ENCODE assay signal across 8 cellular contexts in the genomic region with DNA sequence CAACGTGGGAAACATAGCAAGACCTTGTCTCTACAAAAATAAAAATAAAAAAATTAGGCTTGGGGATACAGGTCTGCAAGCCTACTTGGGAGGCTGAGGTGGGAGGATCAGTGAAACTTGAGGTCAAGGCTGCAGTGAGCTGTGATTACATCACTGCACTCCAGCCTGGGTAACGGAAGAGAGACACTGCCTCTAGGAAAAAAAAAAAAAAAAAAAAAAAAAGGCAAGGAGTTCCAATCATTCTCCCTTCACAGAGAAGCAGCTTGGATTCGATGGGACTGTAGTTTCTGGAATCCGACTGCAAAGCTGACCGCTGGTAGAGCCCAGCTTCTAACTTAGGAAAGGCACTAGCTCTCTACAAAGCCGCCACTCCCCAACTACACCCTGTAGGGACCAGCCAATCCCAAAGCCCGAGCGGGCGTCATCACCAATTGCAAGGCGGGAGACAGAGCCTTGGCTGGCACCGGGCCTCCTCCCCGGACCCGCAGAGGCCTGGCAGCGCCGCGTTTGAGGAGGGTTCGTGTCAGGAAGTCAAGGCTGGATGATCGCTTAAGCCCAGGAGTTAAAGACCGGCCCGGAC. TPM values are rescaled to one million over a fixed set of nuclear protein-coding genes. Genes with fewer than 3 reads are reported as not detected.
DNase-seq lines count a peak whose midpoint lies in the region; ATAC-seq lines count a peak whose summit lies in the region.

No MANE protein-coding gene starts in this region.

- in situ Hi-C loops in Caki2 (cut with HindIII; ENCODE audit: low pct_unique_long_range_greater_than_20kb, low sequenced_read_pairs) = no loop called here

- no peaks in the 10 kb centered on the region for H3K9me3 Mint-ChIP-seq in activated T-cell treated with anti-CD3 and anti-CD28 coated beads, Interleukin-2, amount 50 U/mL, for 4 hours

- H3K27ac ChIP-seq in HUES64 (ENCODE audit: low read depth, low read length) (no peak overlapping the region), muscle layer of colon (ENCODE audit: low read depth, low read length) (peak overlapping the region; percentile 100)

- ATAC-seq in GM21447 (IDR thresholded peaks at IDR 0.05; ENCODE audit: unreplicated experiment) = peak; percentile 64
- peak; percentile 62 to 65 for ATAC-seq in activated T-cell treated with anti-CD3 and anti-CD28 coated beads, Interleukin-2, amount 50 U/mL, for 4 hours
- ATAC-seq in esophagus mucosa = peak; percentile 88

- H3K4me3 ChIP-seq in HUES64 (ENCODE audit: low read length) (peak overlapping the region; percentile 79), muscle layer of colon (ENCODE audit: low read depth in 1 of 2, low read length in 2 of 2) (peak overlapping the region; percentile 78 to 80)

- H3K27me3 ChIP-seq in HUES64 (ENCODE audit: insufficient read depth, low read length) (no peaks in the 10 kb centered on the region), muscle layer of colon (ENCODE audit: control insufficient read depth in 1 of 2, insufficient read depth in 2 of 2, low read length in 2 of 2) (no peaks in the 10 kb centered on the region)

- H3K9ac ChIP-seq in HUES64 (ENCODE audit: low read depth, low read length) = peak overlapping the region; percentile 54
- peak overlapping the region; percentile 18 for H3K9ac ChIP-seq in muscle layer of colon (ENCODE audit: low read length)

- H3K4me3 Mint-ChIP-seq in activated T-cell treated with anti-CD3 and anti-CD28 coated beads, Interleukin-2, amount 50 U/mL, for 4 hours = peak overlapping the region; percentile 96

- H3K27me3 Mint-ChIP-seq in activated T-cell treated with anti-CD3 and anti-CD28 coated beads, Interleukin-2, amount 50 U/mL, for 4 hours (ENCODE audit: low read depth) = no peaks in the 10 kb centered on the region

- DNase-seq in Caki2 (ENCODE audit: low read depth) (peak; percentile 90), OCI-M2 (lab: John Stamatoyannopoulos, UW; ENCODE audit: unreplicated experiment) (peak; percentile 42)
- DNase-seq in activated T-cell treated with anti-CD3 and anti-CD28 coated beads, Interleukin-2, amount 50 U/mL, for 4 hours = peak; percentile 75
- peak; percentile 70 to 76 for DNase-seq in stimulated activated CD8-positive, alpha-beta memory T cell treated with anti-CD3 and anti-CD28 coated beads, Interleukin-7, amount 100 ng/mL, for 4 hours (ENCODE audit: low read depth in 2 of 2)

- 89% methylated on average over 20 of the region's 20 CpGs for WGBS in HUES64

- H3K4me1 ChIP-seq in HUES64 (ENCODE audit: insufficient read depth, low read length) (peaks cover 15% of the 10 kb centered on the region; the same call in 1 of the 2 replicates), muscle layer of colon (ENCODE audit: insufficient read depth, low read length) (peaks cover 18% of the 10 kb centered on the region)

- H3K36me3 ChIP-seq in HUES64 (ENCODE audit: insufficient read depth, low read length) = peaks cover 9% of the 10 kb centered on the region
- peaks cover 10% of the 10 kb centered on the region for H3K36me3 ChIP-seq in muscle layer of colon (ENCODE audit: insufficient read depth, low read length)

- H3K9me3 ChIP-seq in HUES64 (ENCODE audit: insufficient read depth, low read depth, low read length) = no peaks in the 10 kb centered on the region
- no peaks in the 10 kb centered on the region for H3K9me3 ChIP-seq in muscle layer of colon (ENCODE audit: low read length)

- H3K4me1 Mint-ChIP-seq in activated T-cell treated with anti-CD3 and anti-CD28 coated beads, Interleukin-2, amount 50 U/mL, for 4 hours (ENCODE audit: low read depth) = peaks cover 33% of the 10 kb centered on the region

- peaks cover 15% of the 10 kb centered on the region for H3K36me3 Mint-ChIP-seq in activated T-cell treated with anti-CD3 and anti-CD28 coated beads, Interleukin-2, amount 50 U/mL, for 4 hours (ENCODE audit: insufficient read depth)

RNA-seq across cellular contexts. Expression of gene DDB2, which starts 0.7 kb away (rescaled TPM):
- 49.6 and 52.1 TPM in 2 replicates for total RNA-seq in Caki2 (2014; rRNA removed; shearing (Covaris generic); ENCODE audit: low replicate concordance)
- polyA plus RNA-seq in HUES64 (2013, experiment 1 of 2) = 36.7 TPM
- polyA plus RNA-seq in HUES64 (2013, experiment 2 of 2) = 44.4 TPM
- total RNA-seq in activated T-cell treated with anti-CD3 and anti-CD28 coated beads, Interleukin-2, amount 50 U/mL, for 4 hours = 10 to 100 TPM; 76.4 to 95.0 (median 90.2) TPM
- total RNA-seq in esophagus mucosa = 49.3 TPM

RNA-seq across cellular contexts. Expression of gene PACSIN3, which starts 27.8 kb away (rescaled TPM):
- total RNA-seq in Caki2 (2014; rRNA removed; shearing (Covaris generic); ENCODE audit: low replicate concordance) = 31.9 and 35.9 TPM in 2 replicates
- 29.3 TPM for polyA plus RNA-seq in HUES64 (2013, experiment 1 of 2)
- polyA plus RNA-seq in HUES64 (2013, experiment 2 of 2) = 27.3 TPM
- total RNA-seq in activated T-cell treated with anti-CD3 and anti-CD28 coated beads, Interleukin-2, amount 50 U/mL, for 4 hours = 10 to 100 TPM in 1 of 3 donors, 1 to 10 TPM in 2; 5.3 to 15.2 (median 5.8) TPM
- 55.3 TPM for total RNA-seq in esophagus mucosa

RNA-seq across cellular contexts. Expression of gene ACP2, which starts 34.5 kb away (rescaled TPM):
- 2.8 and 12.3 TPM in 2 replicates for total RNA-seq in Caki2 (2014; rRNA removed; shearing (Covaris generic); ENCODE audit: low replicate concordance)
- 24.3 TPM for polyA plus RNA-seq in HUES64 (2013, experiment 1 of 2)
- polyA plus RNA-seq in HUES64 (2013, experiment 2 of 2) = 19.9 TPM
- 10 to 100 TPM; 23.5 to 29.3 (median 28.7) TPM for total RNA-seq in activated T-cell treated with anti-CD3 and anti-CD28 coated beads, Interleukin-2, amount 50 U/mL, for 4 hours
- total RNA-seq in esophagus mucosa = 12.7 TPM

RNA-seq across cellular contexts. Expression of gene ARFGAP2, which starts 37.4 kb away (rescaled TPM):
- total RNA-seq in Caki2 (2014; rRNA removed; shearing (Covaris generic); ENCODE audit: low replicate concordance) = 77.9 and 114 TPM in 2 replicates
- 42.6 TPM for polyA plus RNA-seq in HUES64 (2013, experiment 1 of 2)
- polyA plus RNA-seq in HUES64 (2013, experiment 2 of 2) = 41.3 TPM
- total RNA-seq in activated T-cell treated with anti-CD3 and anti-CD28 coated beads, Interleukin-2, amount 50 U/mL, for 4 hours = 100 to 1,000 TPM in 2 of 3 donors, 10 to 100 TPM in 1; 98.5 to 110 (median 104) TPM
- total RNA-seq in esophagus mucosa = 77.9 TPM

RNA-seq across cellular contexts. Expression of gene NR1H3, which starts 43.7 kb away (rescaled TPM):
- 2.2 and 14.0 TPM in 2 replicates for total RNA-seq in Caki2 (2014; rRNA removed; shearing (Covaris generic); ENCODE audit: low replicate concordance)
- 19.4 TPM for polyA plus RNA-seq in HUES64 (2013, experiment 1 of 2)
- polyA plus RNA-seq in HUES64 (2013, experiment 2 of 2) = 20.4 TPM
- 10 to 100 TPM in 2 of 3 donors, 1 to 10 TPM in 1; 8.5 to 10.3 (median 10.0) TPM for total RNA-seq in activated T-cell treated with anti-CD3 and anti-CD28 coated beads, Interleukin-2, amount 50 U/mL, for 4 hours
- total RNA-seq in esophagus mucosa = 5.8 TPM
